ENCODE assay signal across 21 cellular contexts in genomic region chr17:80164185-80164584, GRCh38.
"Had no signal": no experiment of that assay in that cellular context is flagged by ENCODE, and none has a peak within 500 bp of the region (broad histone marks: within the 10 kb centered on the region; RNA-seq: fewer than 3 reads in every experiment).

No MANE protein-coding gene starts in this region.

- H3K4me3 ChIP-seq: adrenal gland, heart left ventricle, pancreas, psoas muscle, right atrium auricular region, stomach, suprapubic skin, tibial artery had no signal

- DNase-seq: activated CD4-positive, alpha-beta T cell treated with anti-CD3 and anti-CD28 coated beads for 36 hours; activated CD4-positive, CD25-positive, alpha-beta regulatory T cell; activated effector memory CD4-positive, alpha-beta T cell treated with Interleukin-2 at 50 U/mL for 16 hours; activated naive CD4-positive, alpha-beta T cell treated with anti-CD3 and anti-CD28 coated beads for 36 hours; activated naive CD8-positive, alpha-beta T cell treated with anti-CD3 and anti-CD28 coated beads for 36 hours; adrenal gland; brain microvascular endothelial cell; endodermal cell; foreskin keratinocyte; heart left ventricle; immature natural killer cell; naive thymus-derived CD8-positive, alpha-beta T cell; pancreas; psoas muscle; stimulated activated CD4-positive, alpha-beta T cell treated with anti-CD3 and anti-CD28 coated beads, Interleukin-15, amount 100 ng/mL, for 24 hours; stimulated activated CD4-positive, alpha-beta T cell treated with anti-CD3 and anti-CD28 coated beads, Interleukin-2, amount 100 ng/mL, for 24 hours; stimulated activated naive B cell treated with anti-CD40 and anti-IgM and Interleukin-4, amounts not matched to agents 10 μg/mL and 1 μg/mL and 100 μg/mL, for 72 hours; stomach; tibial artery had no signal

- H3K27ac ChIP-seq: adrenal gland, brain microvascular endothelial cell, foreskin keratinocyte, heart left ventricle, pancreas, psoas muscle, right atrium auricular region, stomach, suprapubic skin, tibial artery had no signal
